ENCODE assay signal across 21 cellular contexts in the genomic region with DNA sequence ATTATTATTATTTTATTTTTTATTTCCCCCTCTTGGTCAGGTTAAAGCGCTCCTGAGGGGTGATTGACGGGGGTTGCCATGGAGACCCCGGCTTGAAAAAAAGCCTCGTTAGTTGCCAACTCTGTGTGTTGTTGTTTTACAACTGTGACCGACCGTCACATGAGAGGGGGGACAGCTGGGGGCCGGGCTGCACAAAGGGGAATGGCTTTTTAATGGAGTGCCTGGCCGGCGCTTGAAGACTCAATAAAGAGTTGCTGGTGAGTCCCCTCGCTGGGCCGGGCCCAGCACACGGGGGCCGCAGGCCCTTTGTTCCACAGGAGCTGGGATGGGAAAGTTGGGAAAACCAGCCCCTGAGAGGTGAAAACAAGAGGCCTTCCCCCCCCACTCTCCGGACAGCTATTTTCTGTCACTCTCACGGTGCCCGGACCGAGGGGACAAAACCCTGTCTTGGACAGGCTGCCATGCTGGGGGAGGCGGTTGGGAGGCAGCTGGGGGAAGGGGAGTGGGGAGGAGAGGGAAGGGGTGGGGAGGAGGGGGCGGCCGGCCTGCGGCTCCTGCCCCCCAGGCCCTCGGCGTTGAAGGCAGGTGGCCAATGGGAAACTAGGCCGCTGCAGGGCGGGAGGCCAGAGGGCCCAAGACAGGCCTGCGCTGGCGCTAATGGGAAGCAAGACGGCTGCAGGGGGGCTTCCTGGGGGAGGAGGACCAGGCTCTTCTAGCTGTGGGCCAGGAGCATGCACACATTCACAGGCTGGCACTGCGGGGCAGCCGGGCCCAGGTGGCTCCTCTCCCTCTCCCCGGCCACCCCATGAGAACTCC.
DNase-seq lines count a peak whose midpoint lies in the region; ATAC-seq and TF ChIP-seq lines count a peak whose summit lies in the region.
"Had no signal": no experiment of that assay in that cellular context is flagged by ENCODE, and none has a peak within 500 bp of the region (broad histone marks: within the 10 kb centered on the region; RNA-seq: fewer than 3 reads in every experiment).

No MANE protein-coding gene starts in this region.

- H3K4me3 ChIP-seq in HUES64 (ENCODE audit: low read length) (no peak overlapping the region), endodermal cell (ENCODE audit: low read length) (no peak overlapping the region), esophagus squamous epithelium (no peak overlapping the region)
- H3K4me3 ChIP-seq: A549, body of pancreas, colonic mucosa, uterus had no signal

- TF ChIP-seq CTCF in endodermal cell (conservative IDR thresholded peaks at IDR 0.05), result no peak
- no peak for TF ChIP-seq CTCF in progenitor cell of endocrine pancreas (IDR thresholded peaks at IDR 0.05; ENCODE audit: unreplicated experiment)
- no peak for TF ChIP-seq CTCF in esophagus squamous epithelium (IDR thresholded peaks at IDR 0.05)

- H3K4me3 Mint-ChIP-seq in endodermal cell (no peak overlapping the region), progenitor cell of endocrine pancreas (ENCODE audit: low read depth) (no peak overlapping the region)
- no peak overlapping the region for H3K4me3 Mint-ChIP-seq in activated CD8-positive, alpha-beta memory T cell treated with anti-CD3 and anti-CD28 coated beads, Interleukin-2, amount 10 ng/mL, durations not matched to agents 7 days and 5 days
- H3K4me3 Mint-ChIP-seq: activated naive CD8-positive, alpha-beta T cell treated with anti-CD3 and anti-CD28 coated beads, Interleukin-2, amount 10 ng/mL, durations not matched to agents 7 days and 5 days; immature natural killer cell; T-cell had no signal

- H3K4me1 ChIP-seq in HUES64 (ENCODE audit: insufficient read depth, low read length), result peaks cover 14% of the 10 kb centered on the region
- no peaks in the 10 kb centered on the region for H3K4me1 ChIP-seq in endodermal cell (ENCODE audit: control insufficient read depth, insufficient read depth, low read length)
- H3K4me1 ChIP-seq in esophagus squamous epithelium, result peaks cover 3 to 50% (median 7%) of the 10 kb centered on the region in 3 donors
- H3K4me1 ChIP-seq: uterus had no signal

- no peak for TF ChIP-seq POLR2A in esophagus squamous epithelium (IDR thresholded peaks at IDR 0.05)

- H3K36me3 Mint-ChIP-seq in endodermal cell (ENCODE audit: low read depth), result no peaks in the 10 kb centered on the region
- no peaks in the 10 kb centered on the region for H3K36me3 Mint-ChIP-seq in progenitor cell of endocrine pancreas (ENCODE audit: insufficient read depth)
- no peaks in the 10 kb centered on the region for H3K36me3 Mint-ChIP-seq in activated CD8-positive, alpha-beta memory T cell treated with anti-CD3 and anti-CD28 coated beads, Interleukin-2, amount 10 ng/mL, durations not matched to agents 7 days and 5 days
- H3K36me3 Mint-ChIP-seq: activated naive CD8-positive, alpha-beta T cell treated with anti-CD3 and anti-CD28 coated beads, Interleukin-2, amount 10 ng/mL, durations not matched to agents 7 days and 5 days; immature natural killer cell; T-cell had no signal

- H3K36me3 ChIP-seq in HUES64 (ENCODE audit: insufficient read depth, low read length) (no peaks in the 10 kb centered on the region), endodermal cell (ENCODE audit: control insufficient read depth, insufficient read depth, low read length) (no peaks in the 10 kb centered on the region), esophagus squamous epithelium (no peaks in the 10 kb centered on the region)
- H3K36me3 ChIP-seq: colonic mucosa, uterus had no signal

- H3K9me3 ChIP-seq in HUES64 (ENCODE audit: insufficient read depth, low read depth, low read length) (no peaks in the 10 kb centered on the region), endodermal cell (ENCODE audit: control insufficient read depth, low read length) (no peaks in the 10 kb centered on the region), esophagus squamous epithelium (no peaks in the 10 kb centered on the region)
- H3K9me3 ChIP-seq: A549, body of pancreas, colonic mucosa, uterus had no signal

- H3K27ac ChIP-seq in HUES64 (ENCODE audit: low read depth, low read length) (peak overlapping the region; percentile 56), endodermal cell (ENCODE audit: low read depth, low read length) (peak overlapping the region; percentile 99), esophagus squamous epithelium (no peak overlapping the region)
- H3K27ac ChIP-seq: colonic mucosa, uterus had no signal

- H3K4me1 Mint-ChIP-seq in endodermal cell (peaks cover 3% of the 10 kb centered on the region), progenitor cell of endocrine pancreas (ENCODE audit: low read depth) (peaks cover 14% of the 10 kb centered on the region)
- H3K4me1 Mint-ChIP-seq in activated CD8-positive, alpha-beta memory T cell treated with anti-CD3 and anti-CD28 coated beads, Interleukin-2, amount 10 ng/mL, durations not matched to agents 7 days and 5 days, result no peaks in the 10 kb centered on the region
- H3K4me1 Mint-ChIP-seq: activated naive CD8-positive, alpha-beta T cell treated with anti-CD3 and anti-CD28 coated beads, Interleukin-2, amount 10 ng/mL, durations not matched to agents 7 days and 5 days; immature natural killer cell; T-cell had no signal

- H3K27ac Mint-ChIP-seq in endodermal cell, result no peak overlapping the region
- peak overlapping the region; percentile 82 for H3K27ac Mint-ChIP-seq in progenitor cell of endocrine pancreas
- H3K27ac Mint-ChIP-seq in activated CD8-positive, alpha-beta memory T cell treated with anti-CD3 and anti-CD28 coated beads, Interleukin-2, amount 10 ng/mL, durations not matched to agents 7 days and 5 days, result no peak overlapping the region
- H3K27ac Mint-ChIP-seq: activated naive CD8-positive, alpha-beta T cell treated with anti-CD3 and anti-CD28 coated beads, Interleukin-2, amount 10 ng/mL, durations not matched to agents 7 days and 5 days; activated T-helper 2 cell treated with anti-CD3 and anti-CD28 coated beads, Interferon-gamma antibody, Interleukin-2, Interleukin-4, amounts not matched to agents 10 μg/mL and 5 μg/mL and 100 μg/mL, durations not matched to agents 14 hours and 24 hours and 36 hours; immature natural killer cell; T-cell had no signal

- H3K27me3 ChIP-seq in HUES64 (ENCODE audit: insufficient read depth, low read length) (no peaks in the 10 kb centered on the region), endodermal cell (ENCODE audit: control insufficient read depth, insufficient read depth, low read length, poor library complexity, severe bottlenecking) (no peaks in the 10 kb centered on the region), esophagus squamous epithelium (no peaks in the 10 kb centered on the region)
- H3K27me3 ChIP-seq: body of pancreas, colonic mucosa, uterus had no signal

- 44% methylated on average over 31 of the region's 31 CpGs for WGBS in HUES64
- 52 to 80% methylated on average over 14 to 31 of the region's 31 CpGs for WGBS in endodermal cell (ENCODE audit: insufficient coverage in 1 of 2, insufficient read length in 1 of 2), 2 experiments
- 74 to 100% methylated on average over 2 to 19 of the region's 31 CpGs for WGBS in esophagus squamous epithelium, 2 donors

- no peaks in the 10 kb centered on the region for H3K27me3 Mint-ChIP-seq in endodermal cell (ENCODE audit: insufficient read depth)
- H3K27me3 Mint-ChIP-seq in progenitor cell of endocrine pancreas, result peaks cover 3% of the 10 kb centered on the region
- peaks cover 9% of the 10 kb centered on the region for H3K27me3 Mint-ChIP-seq in activated CD8-positive, alpha-beta memory T cell treated with anti-CD3 and anti-CD28 coated beads, Interleukin-2, amount 10 ng/mL, durations not matched to agents 7 days and 5 days

- intact Hi-C loops in esophagus squamous epithelium (cut with DNase I), result no loop called here

- no peak for ATAC-seq in activated CD8-positive, alpha-beta memory T cell treated with anti-CD3 and anti-CD28 coated beads, Interleukin-2, amount 10 ng/mL, durations not matched to agents 7 days and 5 days
- ATAC-seq in GM18502 (IDR thresholded peaks at IDR 0.05; ENCODE audit: poor library complexity, unreplicated experiment), result no peak
- ATAC-seq: A549, body of pancreas, right cardiac atrium, T-cell had no signal

- CTCF ChIA-PET in activated CD8-positive, alpha-beta memory T cell treated with anti-CD3 and anti-CD28 coated beads, Interleukin-2, amount 10 ng/mL, durations not matched to agents 7 days and 5 days (lab: Charles Lee), result no interaction called here

- H3K9me3 Mint-ChIP-seq in endodermal cell, result no peaks in the 10 kb centered on the region
- no peaks in the 10 kb centered on the region for H3K9me3 Mint-ChIP-seq in progenitor cell of endocrine pancreas (ENCODE audit: low read depth)
- no peaks in the 10 kb centered on the region for H3K9me3 Mint-ChIP-seq in activated CD8-positive, alpha-beta memory T cell treated with anti-CD3 and anti-CD28 coated beads, Interleukin-2, amount 10 ng/mL, durations not matched to agents 7 days and 5 days (ENCODE audit: low read depth)
- H3K9me3 Mint-ChIP-seq: activated naive CD8-positive, alpha-beta T cell treated with anti-CD3 and anti-CD28 coated beads, Interleukin-2, amount 10 ng/mL, durations not matched to agents 7 days and 5 days; activated T-helper 2 cell treated with anti-CD3 and anti-CD28 coated beads, Interferon-gamma antibody, Interleukin-2, Interleukin-4, amounts not matched to agents 10 μg/mL and 5 μg/mL and 100 μg/mL, durations not matched to agents 14 hours and 24 hours and 36 hours; immature natural killer cell; T-cell had no signal

- DNase-seq in NCI-H510A treated with DMSO at 0.1 percent for 48 hours (lab: John Stamatoyannopoulos, UW) (peak; percentile 53), NCI-H510A (lab: John Stamatoyannopoulos, UW) (no peak), endodermal cell (no peak), progenitor cell of endocrine pancreas (ENCODE audit: low spot score, unreplicated experiment) (peak; percentile 29), esophagus squamous epithelium (lab: John Stamatoyannopoulos, UW) (no peak)
- DNase-seq in activated CD8-positive, alpha-beta memory T cell treated with anti-CD3 and anti-CD28 coated beads, Interleukin-2, amount 10 ng/mL, durations not matched to agents 7 days and 5 days, result no peak
- DNase-seq: activated CD4-positive, alpha-beta T cell treated with anti-CD3 and anti-CD28 coated beads for 4 hours; activated naive CD8-positive, alpha-beta T cell treated with anti-CD3 and anti-CD28 coated beads, Interleukin-2, amount 10 ng/mL, durations not matched to agents 7 days and 5 days; colonic mucosa; immature natural killer cell; KBM-7; left ventricle myocardium superior; stimulated activated CD4-positive, alpha-beta T cell treated with anti-CD3 and anti-CD28 coated beads, Interleukin-15, amount 100 ng/mL, for 24 hours; T-cell; uterus had no signal

- H3K9ac ChIP-seq in HUES64 (ENCODE audit: low read depth, low read length) (peak overlapping the region; percentile 39; the same call in 1 of the 2 replicates), endodermal cell (ENCODE audit: extremely low read depth, low read length, poor library complexity, severe bottlenecking) (no peak overlapping the region)

Comparison
In these comparisons a context has a peak if more than half of its experiments do, and no peak if none do; other contexts are left out.
1. DNase-seq: peak in NCI-H510A treated with DMSO at 0.1 percent for 48 hours (single experiment) and progenitor cell of endocrine pancreas (single experiment); none in NCI-H510A (single experiment), endodermal cell (single experiment), esophagus squamous epithelium (single experiment) and activated CD8-positive, alpha-beta memory T cell treated with anti-CD3 and anti-CD28 coated beads, Interleukin-2, amount 10 ng/mL, durations not matched to agents 7 days and 5 days (single experiment).
2. H3K27ac ChIP-seq: peak in HUES64 (single experiment) and endodermal cell (single experiment); none in esophagus squamous epithelium (0 of 4).